Comparison of ENCODE assay signal across 1 cellular context in genomic region chr9:137163101-137163661, GRCh38.
TF ChIP-seq lines count a peak whose summit lies in the region.

No MANE protein-coding gene starts in this region.

TF ChIP-seq in HepG2, 621 proteins besides CTCF, POLR2A, EP300 and RAD21:
- no peak for TF ChIP-seq ZNF414 (CRISPR knock-in tag; IDR thresholded peaks at IDR 0.05)
- no peak for TF ChIP-seq ZSCAN21 (CRISPR knock-in tag; IDR thresholded peaks at IDR 0.05; ENCODE audit: borderline replicate concordance)
- TF ChIP-seq MXI1 (IDR thresholded peaks at IDR 0.05; ENCODE audit: borderline replicate concordance, low read depth, low read length) = no peak
- no peak for TF ChIP-seq BORCS8-MEF2B (CRISPR knock-in tag; IDR thresholded peaks at IDR 0.05)
- TF ChIP-seq SOX13 (IDR thresholded peaks at IDR 0.05) = no peak
- no peak for TF ChIP-seq SOX13 (CRISPR knock-in tag; conservative IDR thresholded peaks at IDR 0.05 in 1 of 2, IDR thresholded peaks at IDR 0.05 in 1 of 2)
- TF ChIP-seq ZNF160 (CRISPR knock-in tag; IDR thresholded peaks at IDR 0.05) = no peak
- no peak for TF ChIP-seq MED1 (CRISPR knock-in tag; IDR thresholded peaks at IDR 0.05)
- no peak for TF ChIP-seq PHF8 (CRISPR knock-in tag; IDR thresholded peaks at IDR 0.05)
- no peak for TF ChIP-seq THAP8 (CRISPR knock-in tag; IDR thresholded peaks at IDR 0.05; ENCODE audit: borderline replicate concordance)
- no peak for TF ChIP-seq NFKB2 (CRISPR knock-in tag; IDR thresholded peaks at IDR 0.05; ENCODE audit: borderline replicate concordance)
- no peak for TF ChIP-seq ZNF616 (CRISPR knock-in tag; IDR thresholded peaks at IDR 0.05; ENCODE audit: low read depth)
- no peak for TF ChIP-seq HNRNPH1 (optimal IDR thresholded peaks at IDR 0.05; ENCODE audit: low read depth, low read length)
- TF ChIP-seq ZNF687 (CRISPR knock-in tag; IDR thresholded peaks at IDR 0.05) = peak; percentile 17; the same call in 1 of the 2 replicates
- no peak for TF ChIP-seq TBX3 (IDR thresholded peaks at IDR 0.05; ENCODE audit: borderline replicate concordance)
- TF ChIP-seq MAX (IDR thresholded peaks at IDR 0.05) = 0 out of 2 replicates have a peak, but pooled peaks have one; percentile 38
- TF ChIP-seq ELF1 (CRISPR knock-in tag; IDR thresholded peaks at IDR 0.05) = no peak
- no peak for TF ChIP-seq ZNF691 (CRISPR knock-in tag; IDR thresholded peaks at IDR 0.05; ENCODE audit: borderline replicate concordance, low read depth)
